In genomic region chr5:102295534-102296228, GRCh38 we compare ENCODE assay signal across 10 cellular contexts. TPM values are rescaled to one million over a fixed set of nuclear protein-coding genes. Genes with fewer than 3 reads are reported as not detected.
A peak's percentile ranks its signal among the peaks of the same experiment; 100 is the strongest.
DNase-seq lines count a peak whose midpoint lies in the region; ATAC-seq, FAIRE-seq and TF ChIP-seq lines count a peak whose summit lies in the region.
"Had no signal": no experiment of that assay in that cellular context is flagged by ENCODE, and none has a peak within 500 bp of the region (broad histone marks: within the 10 kb centered on the region; RNA-seq: fewer than 3 reads in every experiment).

No MANE protein-coding gene starts in this region.

- no peaks in the 10 kb centered on the region for H3K9me3 ChIP-seq in kidney (ENCODE audit: control insufficient read depth in 1 of 2, low read length in 2 of 2)
- no peaks in the 10 kb centered on the region for H3K9me3 ChIP-seq in suprapubic skin

- H3K36me3 ChIP-seq in kidney (ENCODE audit: control insufficient read depth in 1 of 2, insufficient read depth in 2 of 2, low read length in 2 of 2) (no peaks in the 10 kb centered on the region), suprapubic skin (no peaks in the 10 kb centered on the region)

- intact Hi-C loops in kidney (cut with DNase I): no loop called here

- peak overlapping the region; percentile 80 to 92 for H3K4me3 ChIP-seq in kidney (ENCODE audit: low read length in 2 of 2)
- peak overlapping the region; percentile 43 for H3K4me3 ChIP-seq in suprapubic skin

- H3K4me1 Mint-ChIP-seq in activated T-helper 17 cell treated with anti-CD3 and anti-CD28 coated beads, Interleukin-2, amount 50 U/mL, for 72 hours: no peaks in the 10 kb centered on the region

- H3K27ac Mint-ChIP-seq in activated T-helper 17 cell treated with anti-CD3 and anti-CD28 coated beads, Interleukin-2, amount 50 U/mL, for 72 hours: no peak overlapping the region

- peaks cover 3% of the 10 kb centered on the region for H3K27me3 ChIP-seq in suprapubic skin

- ATAC-seq in HG03039 (IDR thresholded peaks at IDR 0.05; ENCODE audit: unreplicated experiment): peak; percentile 0
- ATAC-seq in activated T-helper 17 cell treated with anti-CD3 and anti-CD28 coated beads, Interleukin-2, amount 50 U/mL, for 72 hours (replicated peaks): no peak

- no peaks in the 10 kb centered on the region for H3K36me3 Mint-ChIP-seq in activated T-helper 17 cell treated with anti-CD3 and anti-CD28 coated beads, Interleukin-2, amount 50 U/mL, for 72 hours (ENCODE audit: low read depth)

- peaks cover 0 to 6% of the 10 kb centered on the region in 2 donors for H3K4me1 ChIP-seq in kidney (ENCODE audit: control insufficient read depth in 1 of 2, insufficient read depth in 1 of 2, low read depth in 1 of 2, low read length in 2 of 2)
- H3K4me1 ChIP-seq in suprapubic skin: peaks cover 12% of the 10 kb centered on the region

- H3K27ac ChIP-seq in kidney (ENCODE audit: low read depth in 2 of 2, low read length in 2 of 2): peak overlapping the region; percentile 45 to 69
- H3K27ac ChIP-seq in suprapubic skin: no peak overlapping the region
- H3K27ac ChIP-seq: C4-2B, VCaP had no signal

- DNase-seq in NCI-H748 (lab: John Stamatoyannopoulos, UW; ENCODE audit: unreplicated experiment) (peak; percentile 61), NCI-H748 treated with DMSO at 0.1 percent for 48 hours (lab: John Stamatoyannopoulos, UW) (no peak), kidney (peak; percentile 72), suprapubic skin (ENCODE audit: low spot score in 2 of 2) (no peak), NCI-H774 (lab: John Stamatoyannopoulos, UW) (no peak), foreskin melanocyte (no peak)

- TF ChIP-seq EP300 in suprapubic skin (IDR thresholded peaks at IDR 0.05): no peak

- TF ChIP-seq POLR2A in suprapubic skin (IDR thresholded peaks at IDR 0.05): no peak

- H3K9ac ChIP-seq in kidney (ENCODE audit: low read length in 2 of 2): peak overlapping the region; percentile 53 to 74

- no peak for FAIRE-seq in kidney (lab: Jason Lieb, UNC)

- H3K4me3 Mint-ChIP-seq in activated T-helper 17 cell treated with anti-CD3 and anti-CD28 coated beads, Interleukin-2, amount 50 U/mL, for 72 hours: peak overlapping the region; percentile 73

- no peak for TF ChIP-seq CTCF in kidney (IDR thresholded peaks at IDR 0.05; ENCODE audit: borderline replicate concordance, extremely low read depth, insufficient read depth)
- no peak for TF ChIP-seq CTCF in suprapubic skin (IDR thresholded peaks at IDR 0.05)

- 17% methylated on average over 4 of the region's 30 CpGs for WGBS in suprapubic skin

- peaks cover 3% of the 10 kb centered on the region for H3K27me3 Mint-ChIP-seq in activated T-helper 17 cell treated with anti-CD3 and anti-CD28 coated beads, Interleukin-2, amount 50 U/mL, for 72 hours

- H3K9me3 Mint-ChIP-seq in activated T-helper 17 cell treated with anti-CD3 and anti-CD28 coated beads, Interleukin-2, amount 50 U/mL, for 72 hours: no peaks in the 10 kb centered on the region

RNA-seq across cellular contexts. Expression of gene SLCO4C1, which starts 0.4 kb away (rescaled TPM):
- total RNA-seq in activated T-helper 17 cell treated with anti-CD3 and anti-CD28 coated beads, Interleukin-2, amount 50 U/mL, for 72 hours: under 1 TPM; 0.04 to 0.08 TPM
- total RNA-seq in kidney: 35.1 TPM
- polyA plus RNA-seq in kidney (ENCODE audit: insufficient read depth, low read depth, low replicate concordance): 9.0 TPM
- total RNA-seq in suprapubic skin: 1 to 10 TPM; 1.1 to 2.4 (median 1.4) TPM

Comparison
In these comparisons a context has a peak if more than half of its experiments do, and no peak if none do; other contexts are left out.
1. DNase-seq: peak in NCI-H748 (single experiment) and kidney (single experiment); none in NCI-H748 treated with DMSO at 0.1 percent for 48 hours (single experiment), suprapubic skin (0 of 2), NCI-H774 (single experiment) and foreskin melanocyte (single experiment).
2. RNA of gene SLCO4C1, which starts 0.4 kb away (total RNA-seq): 35.1 TPM in kidney (single experiment); 1.1 to 2.4 TPM in suprapubic skin and 0.04 to 0.08 TPM in activated T-helper 17 cell treated with anti-CD3 and anti-CD28 coated beads, Interleukin-2, amount 50 U/mL, for 72 hours; every median in the first group is over 10 times any median in the second.